ENCODE assay signal across 10 cellular contexts in genomic region chr9:136668983-136669790, GRCh38. TPM values are rescaled to one million over a fixed set of nuclear protein-coding genes. Genes with fewer than 3 reads are reported as not detected.
A peak's percentile ranks its signal among the peaks of the same experiment; 100 is the strongest.
DNase-seq lines count a peak whose midpoint lies in the region; ATAC-seq, FAIRE-seq and TF ChIP-seq lines count a peak whose summit lies in the region.
"Had no signal": no experiment of that assay in that cellular context is flagged by ENCODE, and none has a peak within 500 bp of the region (broad histone marks: within the 10 kb centered on the region; RNA-seq: fewer than 3 reads in every experiment).

No MANE protein-coding gene starts in this region.

- peak; percentile 36 for TF ChIP-seq POLR2A in endothelial cell of umbilical vein (IDR thresholded peaks at IDR 0.05; ENCODE audit: low read depth, low read length)

- H3K9me1 ChIP-seq in endothelial cell of umbilical vein (replicated peaks; ENCODE audit: control insufficient read depth, extremely low read depth, insufficient read depth, low read length): no peaks in the 10 kb centered on the region

- H4K20me1 ChIP-seq in PC-3 (ENCODE audit: low read length) (no peaks in the 10 kb centered on the region), endothelial cell of umbilical vein (replicated peaks; ENCODE audit: control insufficient read depth, extremely low read depth, insufficient read depth, low read length) (no peaks in the 10 kb centered on the region)

- H2AFZ ChIP-seq in PC-3 (ENCODE audit: low read length) (no peak overlapping the region), endothelial cell of umbilical vein (ENCODE audit: low read depth, low read length) (no peak overlapping the region)

- FAIRE-seq in endothelial cell of umbilical vein (lab: Jason Lieb, UNC): no peak

- intact Hi-C loops in activated CD4-positive, alpha-beta T cell treated with anti-CD3 and anti-CD28 coated beads, Interleukin-2, amount 10 ng/mL, durations not matched to agents 24 days and 14 days (cut with micrococcal nuclease): no loop called here
- intact Hi-C loops in PC-3 (cut with micrococcal nuclease): no loop called here
- intact Hi-C loops in endothelial cell of umbilical vein (cut with micrococcal nuclease): no loop called here
- intact Hi-C loops in CD8-positive, alpha-beta T cell (cut with DNase I, micrococcal nuclease): loop anchor here in 1 of 2 experiments (5.0 kb wide), 1 partner anchor 58 kb away; no protein-coding TSS in a partner anchor

- no peak for ATAC-seq in PC-3
- ATAC-seq in CD8-positive, alpha-beta T cell: no peak

- TF ChIP-seq CTCF in PC-3 (conservative IDR thresholded peaks at IDR 0.05; ENCODE audit: low read depth, low read length) (no peak), endothelial cell of umbilical vein (IDR thresholded peaks at IDR 0.05; ENCODE audit: extremely low read depth in 1 of 2, insufficient read depth in 1 of 2, low read depth in 1 of 2, low read length in 2 of 2) (no peak)
- TF ChIP-seq CTCF in CD8-positive, alpha-beta T cell (IDR thresholded peaks at IDR 0.05): no peak

- POLR2A ChIA-PET in PC-3 (lab: Charles Lee; ENCODE audit: unreplicated experiment) (no interaction called here), endothelial cell of umbilical vein (lab: Charles Lee) (interaction anchor here (9.9 kb wide), 1 partner anchor 23 kb away, joined by 161 read pairs; no protein-coding TSS in a partner anchor)
- POLR2A ChIA-PET in CD8-positive, alpha-beta T cell (lab: Charles Lee): no interaction called here

- no peaks in the 10 kb centered on the region for H3K9me2 ChIP-seq in PC-3 (replicated peaks; ENCODE audit: low read length)

- CTCF ChIA-PET in PC-3 (lab: Charles Lee) (interaction anchor here (0.6 kb wide), 1 partner anchor 126 kb away, joined by 3 read pairs; no protein-coding TSS in a partner anchor), endothelial cell of umbilical vein (lab: Charles Lee) (interaction anchor here (1.3 to 3.4 kb wide), 2 partner anchors 23 to 27 kb away, joined by 4 to 20 read pairs; no protein-coding TSS in a partner anchor)
- CTCF ChIA-PET in CD8-positive, alpha-beta T cell (lab: Charles Lee): no interaction called here

- H3K27ac Mint-ChIP-seq in activated CD4-positive, alpha-beta T cell treated with anti-CD3 and anti-CD28 coated beads, Interleukin-2, amount 10 ng/mL, durations not matched to agents 24 days and 14 days: no peak overlapping the region
- H3K27ac Mint-ChIP-seq in CD8-positive, alpha-beta T cell: no peak overlapping the region

- H3K4me1 Mint-ChIP-seq in activated CD4-positive, alpha-beta T cell treated with anti-CD3 and anti-CD28 coated beads, Interleukin-2, amount 10 ng/mL, durations not matched to agents 24 days and 14 days: peaks cover 2% of the 10 kb centered on the region
- no peaks in the 10 kb centered on the region for H3K4me1 Mint-ChIP-seq in CD8-positive, alpha-beta T cell (ENCODE audit: low read depth)

- no peaks in the 10 kb centered on the region for H3K9me3 Mint-ChIP-seq in activated CD4-positive, alpha-beta T cell treated with anti-CD3 and anti-CD28 coated beads, Interleukin-2, amount 10 ng/mL, durations not matched to agents 24 days and 14 days
- H3K9me3 Mint-ChIP-seq in CD8-positive, alpha-beta T cell: no peaks in the 10 kb centered on the region

- H3K4me3 Mint-ChIP-seq in activated CD4-positive, alpha-beta T cell treated with anti-CD3 and anti-CD28 coated beads, Interleukin-2, amount 10 ng/mL, durations not matched to agents 24 days and 14 days: no peak overlapping the region
- H3K4me3 Mint-ChIP-seq in CD8-positive, alpha-beta T cell: no peak overlapping the region

- peaks cover 13% of the 10 kb centered on the region for H3K27me3 Mint-ChIP-seq in activated CD4-positive, alpha-beta T cell treated with anti-CD3 and anti-CD28 coated beads, Interleukin-2, amount 10 ng/mL, durations not matched to agents 24 days and 14 days
- H3K27me3 Mint-ChIP-seq in CD8-positive, alpha-beta T cell (ENCODE audit: low read depth): peaks cover 3% of the 10 kb centered on the region

- BruUV-seq in PC-3 (replicated peaks; lab: Mats Ljungman, UMichigan) (no TSS peak), endothelial cell of umbilical vein (replicated peaks; lab: Mats Ljungman, UMichigan) (no TSS peak)

- no peak overlapping the region for H3K4me2 ChIP-seq in PC-3 (ENCODE audit: low read length)
- peak overlapping the region; percentile 40 for H3K4me2 ChIP-seq in endothelial cell of umbilical vein (ENCODE audit: insufficient read depth, low read length)

- H3K4me1 ChIP-seq in PC-3 (ENCODE audit: insufficient read depth, low read length) (no peaks in the 10 kb centered on the region), endothelial cell of umbilical vein (ENCODE audit: control insufficient read depth, extremely low read depth, insufficient read depth, low read length) (peaks cover 15% of the 10 kb centered on the region), skeletal muscle tissue (ENCODE audit: control insufficient read depth in 3 of 3, insufficient read depth in 3 of 3, low read length in 3 of 3) (peaks cover 4 to 12% (median 11%) of the 10 kb centered on the region in 3 donors)
- peaks cover 5% of the 10 kb centered on the region for H3K4me1 ChIP-seq in CD8-positive, alpha-beta T cell (ENCODE audit: insufficient read depth, low read length)
- H3K4me1 ChIP-seq: adrenal gland had no signal

- H3K9ac ChIP-seq in PC-3 (ENCODE audit: low read length) (no peak overlapping the region), endothelial cell of umbilical vein (replicated peaks; ENCODE audit: extremely low read depth, insufficient read depth, low read length) (peak overlapping the region; percentile 79), skeletal muscle tissue (ENCODE audit: low read depth in 1 of 3, low read length in 3 of 3) (peak overlapping the region in 1 of 3 donors; percentile 79)

- no peaks in the 10 kb centered on the region for H3K27me3 ChIP-seq in PC-3 (ENCODE audit: low read length)
- H3K27me3 ChIP-seq in endothelial cell of umbilical vein (ENCODE audit: control insufficient read depth in 2 of 2, insufficient read depth in 2 of 2, low read length in 2 of 2): no peaks in the 10 kb centered on the region
- H3K27me3 ChIP-seq in skeletal muscle tissue (ENCODE audit: control insufficient read depth in 3 of 3, insufficient read depth in 3 of 3, low read length in 3 of 3): peaks cover 17 to 25% (median 23%) of the 10 kb centered on the region in 3 donors
- peaks cover 8% of the 10 kb centered on the region for H3K27me3 ChIP-seq in CD8-positive, alpha-beta T cell (ENCODE audit: insufficient read depth, low read length)

- no peaks in the 10 kb centered on the region for H3K36me3 ChIP-seq in PC-3 (ENCODE audit: low read depth, low read length)
- H3K36me3 ChIP-seq in endothelial cell of umbilical vein (ENCODE audit: control insufficient read depth in 2 of 2, extremely low read depth in 1 of 2, insufficient read depth in 2 of 2, low read length in 2 of 2): peaks cover 39 to 75% of the 10 kb centered on the region in 2 experiments
- peaks cover 0 to 25% (median 7%) of the 10 kb centered on the region in 3 donors for H3K36me3 ChIP-seq in skeletal muscle tissue (ENCODE audit: control insufficient read depth in 3 of 3, insufficient read depth in 3 of 3, low read length in 3 of 3)
- H3K36me3 ChIP-seq in CD8-positive, alpha-beta T cell (ENCODE audit: insufficient read depth, low read length): no peaks in the 10 kb centered on the region

- H3K4me3 ChIP-seq in PC-3 (ENCODE audit: low read length) (no peak overlapping the region), endothelial cell of umbilical vein (replicated peaks in 1 of 3; ENCODE audit: insufficient read depth in 1 of 3, low read depth in 1 of 3, low read length in 3 of 3) (peak overlapping the region in 2 of 3 experiments; percentile 65 to 83), skeletal muscle tissue (ENCODE audit: low read length in 3 of 3) (peak overlapping the region; percentile 46 to 61 (median 48))
- H3K4me3 ChIP-seq in CD8-positive, alpha-beta T cell (ENCODE audit: low read depth, low read length): no peak overlapping the region

- H3K27ac ChIP-seq in PC-3 (ENCODE audit: low read length) (no peak overlapping the region), endothelial cell of umbilical vein (ENCODE audit: insufficient read depth, low read depth, low read length) (peak overlapping the region; percentile 78), skeletal muscle tissue (ENCODE audit: low read depth, low read length) (no peak overlapping the region)
- H3K27ac ChIP-seq in CD8-positive, alpha-beta T cell (ENCODE audit: low read depth, low read length): no peak overlapping the region

- no peaks in the 10 kb centered on the region for H3K36me3 Mint-ChIP-seq in activated CD4-positive, alpha-beta T cell treated with anti-CD3 and anti-CD28 coated beads, Interleukin-2, amount 10 ng/mL, durations not matched to agents 24 days and 14 days (ENCODE audit: low read depth)
- peaks cover 2% of the 10 kb centered on the region for H3K36me3 Mint-ChIP-seq in CD8-positive, alpha-beta T cell

- no peaks in the 10 kb centered on the region for H3F3A ChIP-seq in PC-3 (ENCODE audit: low read length, unreplicated experiment)

- dilution Hi-C loops in endothelial cell of umbilical vein (cut with MboI; ENCODE audit: extremely low pct_ligation_motif_present, low sequenced_read_pairs): no loop called here

- peak; percentile 69 for DNase-seq in activated CD4-positive, alpha-beta T cell treated with anti-CD3 and anti-CD28 coated beads, Interleukin-2, amount 10 ng/mL, durations not matched to agents 24 days and 14 days
- DNase-seq in activated CD4-positive, alpha-beta T cell treated with anti-CD3 and anti-CD28 coated beads, Interleukin-2, amount 50 U/mL, for 48 hours: no peak
- peak; percentile 22 for DNase-seq in PC-3
- peak; percentile 57 for DNase-seq in endothelial cell of umbilical vein (ENCODE audit: low read depth, low spot score)
- no peak for DNase-seq in DMS79 treated with DMSO at 0.1 percent for 48 hours (lab: John Stamatoyannopoulos, UW)
- no peak for DNase-seq in CD8-positive, alpha-beta T cell
- no peak for DNase-seq in stimulated activated CD4-positive, alpha-beta T cell treated with anti-CD3 and anti-CD28 coated beads, Interleukin-4, amount 100 ng/mL, for 1 hour
- DNase-seq: adrenal gland, NCI-H526 had no signal

- H3K79me2 ChIP-seq in PC-3 (ENCODE audit: low read length) (no peaks in the 10 kb centered on the region), endothelial cell of umbilical vein (ENCODE audit: control insufficient read depth, insufficient read depth, low read length) (peaks cover 55% of the 10 kb centered on the region)

- H3K9me3 ChIP-seq in PC-3 (ENCODE audit: low read length) (no peaks in the 10 kb centered on the region), endothelial cell of umbilical vein (replicated peaks; ENCODE audit: control insufficient read depth, insufficient read depth, low read length) (no peaks in the 10 kb centered on the region), skeletal muscle tissue (ENCODE audit: control insufficient read depth in 3 of 3, low read length in 3 of 3) (no peaks in the 10 kb centered on the region)
- no peaks in the 10 kb centered on the region for H3K9me3 ChIP-seq in CD8-positive, alpha-beta T cell (ENCODE audit: low read length)
- H3K9me3 ChIP-seq: adrenal gland had no signal

RNA-seq across cellular contexts. Expression of gene EGFL7, which starts 6.5 kb away (rescaled TPM):
- total RNA-seq in activated CD4-positive, alpha-beta T cell treated with anti-CD3 and anti-CD28 coated beads, Interleukin-2, amount 10 ng/mL, durations not matched to agents 24 days and 14 days: 3.2 and 3.5 TPM in 2 replicates
- total RNA-seq in PC-3 (2014; rRNA removed) (23.1 and 29.5 TPM in 2 replicates), endothelial cell of umbilical vein (1,042 and 1,043 TPM in 2 replicates), skeletal muscle tissue (51.7 TPM)
- polyA plus RNA-seq in endothelial cell of umbilical vein: 1,377 and 1,605 TPM in 2 replicates
- polyA plus RNA-seq in endothelial cell of umbilical vein (2011; cell fraction: cytosol; rRNA removed): 566 and 776 TPM in 2 replicates
- polyA plus RNA-seq in endothelial cell of umbilical vein (2011; cell fraction: nucleus; rRNA removed): 1,080 and 1,467 TPM in 2 replicates
- 359 and 413 TPM in 2 replicates for polyA plus RNA-seq in endothelial cell of umbilical vein (2012)
- polyA minus RNA-seq in endothelial cell of umbilical vein: 208 and 351 TPM in 2 replicates
- polyA minus RNA-seq in endothelial cell of umbilical vein (2011; cell fraction: cytosol; rRNA and poly(A)+ RNA removed): 15.5 TPM
- 236 and 523 TPM in 2 replicates for polyA minus RNA-seq in endothelial cell of umbilical vein (2011; cell fraction: nucleus; rRNA and poly(A)+ RNA removed)
- not detected for total RNA-seq in CD8-positive, alpha-beta T cell

RNA-seq across cellular contexts. Expression of gene AGPAT2, which starts 18.1 kb away (rescaled TPM):
- 25.6 and 25.9 TPM in 2 replicates for total RNA-seq in activated CD4-positive, alpha-beta T cell treated with anti-CD3 and anti-CD28 coated beads, Interleukin-2, amount 10 ng/mL, durations not matched to agents 24 days and 14 days
- 103 and 106 TPM in 2 replicates for total RNA-seq in PC-3 (2014; rRNA removed)
- total RNA-seq in endothelial cell of umbilical vein: 43.0 and 45.5 TPM in 2 replicates
- 55.3 and 72.1 TPM in 2 replicates for polyA plus RNA-seq in endothelial cell of umbilical vein
- 31.4 and 42.0 TPM in 2 replicates for polyA plus RNA-seq in endothelial cell of umbilical vein (2011; cell fraction: cytosol; rRNA removed)
- polyA plus RNA-seq in endothelial cell of umbilical vein (2011; cell fraction: nucleus; rRNA removed): 33.3 and 33.9 TPM in 2 replicates
- polyA plus RNA-seq in endothelial cell of umbilical vein (2012): 26.9 and 34.8 TPM in 2 replicates
- polyA minus RNA-seq in endothelial cell of umbilical vein: 25.6 and 28.5 TPM in 2 replicates
- polyA minus RNA-seq in endothelial cell of umbilical vein (2011; cell fraction: cytosol; rRNA and poly(A)+ RNA removed): 92.9 TPM
- polyA minus RNA-seq in endothelial cell of umbilical vein (2011; cell fraction: nucleus; rRNA and poly(A)+ RNA removed): 9.0 and 14.7 TPM in 2 replicates
- 27.1 TPM for total RNA-seq in skeletal muscle tissue
- 1 to 10 TPM; 4.7 TPM for total RNA-seq in CD8-positive, alpha-beta T cell

RNA-seq across cellular contexts. Expression of gene DIPK1B, which starts 43.2 kb away (rescaled TPM):
- 1.1 and 1.5 TPM in 2 replicates for total RNA-seq in activated CD4-positive, alpha-beta T cell treated with anti-CD3 and anti-CD28 coated beads, Interleukin-2, amount 10 ng/mL, durations not matched to agents 24 days and 14 days
- total RNA-seq in PC-3 (2014; rRNA removed) (19.5 and 26.3 TPM in 2 replicates), endothelial cell of umbilical vein (242 and 253 TPM in 2 replicates), skeletal muscle tissue (11.0 TPM)
- 441 and 642 TPM in 2 replicates for polyA plus RNA-seq in endothelial cell of umbilical vein
- 200 and 310 TPM in 2 replicates for polyA plus RNA-seq in endothelial cell of umbilical vein (2011; cell fraction: cytosol; rRNA removed)
- 230 and 265 TPM in 2 replicates for polyA plus RNA-seq in endothelial cell of umbilical vein (2011; cell fraction: nucleus; rRNA removed)
- 68.8 and 103 TPM in 2 replicates for polyA plus RNA-seq in endothelial cell of umbilical vein (2012)
- polyA minus RNA-seq in endothelial cell of umbilical vein: 152 and 193 TPM in 2 replicates
- not detected for polyA minus RNA-seq in endothelial cell of umbilical vein (2011; cell fraction: cytosol; rRNA and poly(A)+ RNA removed)
- polyA minus RNA-seq in endothelial cell of umbilical vein (2011; cell fraction: nucleus; rRNA and poly(A)+ RNA removed): 53.0 and 89.3 TPM in 2 replicates
- under 1 TPM; 0.22 to 0.62 TPM for total RNA-seq in CD8-positive, alpha-beta T cell

Comparison
In these comparisons a context has a peak if more than half of its experiments do, and no peak if none do; other contexts are left out.
1. DNase-seq: peak in activated CD4-positive, alpha-beta T cell treated with anti-CD3 and anti-CD28 coated beads, Interleukin-2, amount 10 ng/mL, durations not matched to agents 24 days and 14 days (single experiment), PC-3 (single experiment) and endothelial cell of umbilical vein (single experiment); none in activated CD4-positive, alpha-beta T cell treated with anti-CD3 and anti-CD28 coated beads, Interleukin-2, amount 50 U/mL, for 48 hours (0 of 2), DMS79 treated with DMSO at 0.1 percent for 48 hours (single experiment), CD8-positive, alpha-beta T cell (0 of 7) and stimulated activated CD4-positive, alpha-beta T cell treated with anti-CD3 and anti-CD28 coated beads, Interleukin-4, amount 100 ng/mL, for 1 hour (single experiment).
2. H3K4me3 ChIP-seq: peak in endothelial cell of umbilical vein (2 of 3) and skeletal muscle tissue (3 of 3); none in PC-3 (single experiment) and CD8-positive, alpha-beta T cell (single experiment).
3. RNA of gene EGFL7, which starts 6.5 kb away (total RNA-seq): 1,042 to 1,043 TPM in endothelial cell of umbilical vein; 51.7 TPM in skeletal muscle tissue (single experiment), 23.1 to 29.5 TPM in PC-3, 3.2 to 3.5 TPM in activated CD4-positive, alpha-beta T cell treated with anti-CD3 and anti-CD28 coated beads, Interleukin-2, amount 10 ng/mL, durations not matched to agents 24 days and 14 days and not detected in CD8-positive, alpha-beta T cell; every median in the first group is over 10 times any median in the second.